25 cellular contexts compared by ENCODE assay signal in genomic region chr3:21729888-21730459, GRCh38. TPM values are rescaled to one million over a fixed set of nuclear protein-coding genes. Genes with fewer than 3 reads are reported as not detected.
A peak's percentile ranks its signal among the peaks of the same experiment; 100 is the strongest.
DNase-seq lines count a peak whose midpoint lies in the region; TF ChIP-seq lines count a peak whose summit lies in the region.
"Had no signal": no experiment of that assay in that cellular context is flagged by ENCODE, and none has a peak within 500 bp of the region (broad histone marks: within the 10 kb centered on the region; RNA-seq: fewer than 3 reads in every experiment).

No MANE protein-coding gene starts in this region.

- H3K9me3 Mint-ChIP-seq in activated T-helper 2 cell treated with anti-CD3 and anti-CD28 coated beads, Interferon-gamma antibody, Interleukin-2, Interleukin-4, amounts not matched to agents 10 μg/mL and 5 μg/mL and 100 μg/mL, durations not matched to agents 14 hours and 24 hours and 36 hours: peaks cover 19% of the 10 kb centered on the region

- WGBS in mesendoderm (ENCODE audit: extremely low coverage, insufficient coverage, low lambda C conversion rate): 100% methylated on average over 2 of the region's 6 CpGs

- H3K4me1 ChIP-seq in mesendoderm (ENCODE audit: control insufficient read depth, low read depth, low read length): peaks cover 4% of the 10 kb centered on the region
- H3K4me1 ChIP-seq: left ventricle myocardium inferior, SJCRH30, uterus had no signal

- H3K27me3 ChIP-seq in brain microvascular endothelial cell (replicated peaks): no peaks in the 10 kb centered on the region
- H3K27me3 ChIP-seq in mesendoderm (ENCODE audit: insufficient read depth, low read length, poor library complexity): no peaks in the 10 kb centered on the region
- H3K27me3 ChIP-seq: dorsolateral prefrontal cortex, SJCRH30, uterus had no signal

- no peaks in the 10 kb centered on the region for H3K4me1 Mint-ChIP-seq in activated T-helper 2 cell treated with anti-CD3 and anti-CD28 coated beads, Interferon-gamma antibody, Interleukin-2, Interleukin-4, amounts not matched to agents 10 μg/mL and 5 μg/mL and 100 μg/mL, durations not matched to agents 14 hours and 24 hours and 36 hours (ENCODE audit: low read depth)

- H3K27ac ChIP-seq in brain microvascular endothelial cell (no peak overlapping the region), mesendoderm (ENCODE audit: low read depth, low read length) (no peak overlapping the region), caudate nucleus (ENCODE audit: low read depth, low read length) (no peak overlapping the region)
- H3K27ac ChIP-seq: dorsolateral prefrontal cortex, epithelial cell of prostate, KMS-11, left ventricle myocardium inferior, SJCRH30, uterus had no signal

- no peaks in the 10 kb centered on the region for H3K27me3 Mint-ChIP-seq in activated T-helper 2 cell treated with anti-CD3 and anti-CD28 coated beads, Interferon-gamma antibody, Interleukin-2, Interleukin-4, amounts not matched to agents 10 μg/mL and 5 μg/mL and 100 μg/mL, durations not matched to agents 14 hours and 24 hours and 36 hours (ENCODE audit: low read depth)
- H3K27me3 Mint-ChIP-seq: activated naive CD8-positive, alpha-beta T cell had no signal

- H4K8ac ChIP-seq in mesendoderm (ENCODE audit: low read depth, low read length): no peak overlapping the region

- no peak overlapping the region for H3K4me3 ChIP-seq in AG10803 (ENCODE audit: low read length)
- no peak overlapping the region for H3K4me3 ChIP-seq in brain microvascular endothelial cell (ENCODE audit: low read depth, low read length)
- no peak overlapping the region for H3K4me3 ChIP-seq in mesendoderm (ENCODE audit: low read length)
- H3K4me3 ChIP-seq: dorsolateral prefrontal cortex, left ventricle myocardium inferior, SJCRH30, uterus had no signal

- peak; percentile 87 for DNase-seq in AG10803 (ENCODE audit: low read depth)
- DNase-seq in NCI-H226: peak; percentile 75
- peak; percentile 51 for DNase-seq in brain microvascular endothelial cell
- no peak for DNase-seq in mesendoderm
- DNase-seq in OCI-M1 (lab: John Stamatoyannopoulos, UW): no peak
- DNase-seq in caudate nucleus (lab: John Stamatoyannopoulos, UW): no peak
- DNase-seq in NCI-H128 (lab: John Stamatoyannopoulos, UW; ENCODE audit: unreplicated experiment): no peak
- DNase-seq in activated T-helper 2 cell treated with anti-CD3 and anti-CD28 coated beads, Interferon-gamma antibody, Interleukin-2, Interleukin-4, amounts not matched to agents 10 μg/mL and 5 μg/mL and 100 μg/mL, durations not matched to agents 14 hours and 24 hours and 36 hours (ENCODE audit: low spot score): no peak
- DNase-seq: activated CD8-positive, alpha-beta memory T cell treated with anti-CD3 and anti-CD28 coated beads for 24 hours; COR-L47; DND-41; dorsolateral prefrontal cortex; glutamatergic neuron; left ventricle myocardium inferior; NCI-H1092 treated with DMSO at 0.1 percent for 48 hours; NCI-H526; PC-3; SJCRH30; stimulated activated CD4-positive, alpha-beta T cell treated with anti-CD3 and anti-CD28 coated beads, Interleukin-12 subunit alpha, Interleukin-12 subunit beta, amount 100 ng/mL, for 4 hours; substantia nigra; uterus had no signal

- H3K23ac ChIP-seq in mesendoderm (ENCODE audit: low read length): no peak overlapping the region

- peak overlapping the region; percentile 36 for H2BK15ac ChIP-seq in mesendoderm (replicated peaks; ENCODE audit: low read depth)

- no peak overlapping the region for H3K4me3 Mint-ChIP-seq in activated T-helper 2 cell treated with anti-CD3 and anti-CD28 coated beads, Interferon-gamma antibody, Interleukin-2, Interleukin-4, amounts not matched to agents 10 μg/mL and 5 μg/mL and 100 μg/mL, durations not matched to agents 14 hours and 24 hours and 36 hours (ENCODE audit: low read depth)
- H3K4me3 Mint-ChIP-seq: activated naive CD8-positive, alpha-beta T cell; T-helper 2 cell treated with Interferon-gamma antibody and Interleukin-4, amounts not matched to agents 5 μg/mL and 100 μg/mL, for 36 hours had no signal

- no peaks in the 10 kb centered on the region for H3K36me3 ChIP-seq in brain microvascular endothelial cell (replicated peaks)
- H3K36me3 ChIP-seq in mesendoderm (ENCODE audit: control insufficient read depth, insufficient read depth, low read length): no peaks in the 10 kb centered on the region
- H3K36me3 ChIP-seq: left ventricle myocardium inferior, SJCRH30, uterus had no signal

- no peak overlapping the region for H3K4ac ChIP-seq in mesendoderm (ENCODE audit: low read depth, low read length)

- H3K27ac Mint-ChIP-seq in activated T-helper 2 cell treated with anti-CD3 and anti-CD28 coated beads, Interferon-gamma antibody, Interleukin-2, Interleukin-4, amounts not matched to agents 10 μg/mL and 5 μg/mL and 100 μg/mL, durations not matched to agents 14 hours and 24 hours and 36 hours: no peak overlapping the region
- H3K27ac Mint-ChIP-seq: activated naive CD8-positive, alpha-beta T cell; T-helper 2 cell treated with Interferon-gamma antibody and Interleukin-4, amounts not matched to agents 5 μg/mL and 100 μg/mL, for 36 hours had no signal

- no peak overlapping the region for H2AK5ac ChIP-seq in mesendoderm (ENCODE audit: low read length)

- no peaks in the 10 kb centered on the region for H3K79me1 ChIP-seq in mesendoderm (ENCODE audit: low read length)

- no peak overlapping the region for H3K56ac ChIP-seq in mesendoderm (ENCODE audit: low read length)

- TF ChIP-seq CTCF in AG10803 (conservative IDR thresholded peaks at IDR 0.05; ENCODE audit: low read length) (no peak), brain microvascular endothelial cell (IDR thresholded peaks at IDR 0.05; ENCODE audit: low read depth, low read length, missing control alignments) (no peak)

- intact Hi-C loops in activated T-helper 2 cell treated with anti-CD3 and anti-CD28 coated beads, Interferon-gamma antibody, Interleukin-2, Interleukin-4, amounts not matched to agents 10 μg/mL and 5 μg/mL and 100 μg/mL, durations not matched to agents 14 hours and 24 hours and 36 hours (cut with micrococcal nuclease): no loop called here

- no peak overlapping the region for H4K5ac ChIP-seq in mesendoderm (ENCODE audit: low read length)

- no peak overlapping the region for H2BK120ac ChIP-seq in mesendoderm (ENCODE audit: low read depth, low read length)

- no peak overlapping the region for H3K4me2 ChIP-seq in mesendoderm (ENCODE audit: low read length)
- H3K4me2 ChIP-seq: KMS-11 had no signal

- no peaks in the 10 kb centered on the region for H3K36me3 Mint-ChIP-seq in activated T-helper 2 cell treated with anti-CD3 and anti-CD28 coated beads, Interferon-gamma antibody, Interleukin-2, Interleukin-4, amounts not matched to agents 10 μg/mL and 5 μg/mL and 100 μg/mL, durations not matched to agents 14 hours and 24 hours and 36 hours (ENCODE audit: low read depth)
- H3K36me3 Mint-ChIP-seq: activated naive CD8-positive, alpha-beta T cell had no signal

- H3K79me2 ChIP-seq in mesendoderm (ENCODE audit: control insufficient read depth, insufficient read depth, low read length): no peaks in the 10 kb centered on the region

- in situ Hi-C loops in brain microvascular endothelial cell (cut with HindIII; ENCODE audit: low pct_ligation_motif_present, low sequenced_read_pairs): no loop called here

- H3K9ac ChIP-seq in mesendoderm (ENCODE audit: low read length): no peak overlapping the region
- H3K9ac ChIP-seq: KMS-11 had no signal

- H2BK5ac ChIP-seq in mesendoderm (ENCODE audit: low read length): no peak overlapping the region

- no peak overlapping the region for H3K18ac ChIP-seq in mesendoderm (ENCODE audit: low read length)

RNA-seq across cellular contexts. Expression of gene ZNF385D, which starts 21.0 kb away (rescaled TPM):
- 9.2 TPM for polyA plus RNA-seq in mesendoderm (2013, experiment 1 of 2)
- polyA plus RNA-seq in mesendoderm (2013, experiment 2 of 2): 9.1 TPM
- not detected in 2 replicates for total RNA-seq in activated T-helper 2 cell treated with anti-CD3 and anti-CD28 coated beads, Interferon-gamma antibody, Interleukin-2, Interleukin-4, amounts not matched to agents 10 μg/mL and 5 μg/mL and 100 μg/mL, durations not matched to agents 14 hours and 24 hours and 36 hours

Comparison
In these comparisons a context has a peak if more than half of its experiments do, and no peak if none do; other contexts are left out.
1. DNase-seq: peak in AG10803 (single experiment), NCI-H226 (single experiment) and brain microvascular endothelial cell (single experiment); none in mesendoderm (single experiment), OCI-M1 (single experiment), caudate nucleus (0 of 61), NCI-H128 (single experiment) and activated T-helper 2 cell treated with anti-CD3 and anti-CD28 coated beads, Interferon-gamma antibody, Interleukin-2, Interleukin-4, amounts not matched to agents 10 μg/mL and 5 μg/mL and 100 μg/mL, durations not matched to agents 14 hours and 24 hours and 36 hours (single experiment).